In the genomic region with DNA sequence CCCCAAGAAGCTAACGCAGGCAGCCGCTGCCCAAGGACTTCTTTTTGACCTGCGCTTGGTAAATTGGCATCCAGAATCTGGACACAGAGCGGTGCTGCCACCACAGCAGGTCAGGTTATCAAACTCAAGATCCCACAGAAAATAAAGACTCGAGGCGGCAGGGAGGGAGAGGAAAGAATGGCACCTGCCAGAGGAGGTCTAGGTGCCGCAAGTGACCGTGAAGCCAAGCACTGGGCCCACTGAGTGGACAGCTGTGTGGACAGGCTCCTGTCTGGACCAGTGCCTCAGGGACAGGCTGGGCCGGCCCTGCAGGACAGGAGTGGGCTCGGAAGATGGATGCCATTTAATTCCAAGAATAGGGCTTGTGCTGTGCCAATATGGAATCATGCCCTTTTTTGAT, we compare ENCODE assay signal across 18 cellular contexts. TPM values are rescaled to one million over a fixed set of nuclear protein-coding genes. Genes with fewer than 3 reads are reported as not detected.
DNase-seq lines count a peak whose midpoint lies in the region; ATAC-seq and TF ChIP-seq lines count a peak whose summit lies in the region.
"Had no signal": no experiment of that assay in that cellular context is flagged by ENCODE, and none has a peak within 500 bp of the region (broad histone marks: within the 10 kb centered on the region; RNA-seq: fewer than 3 reads in every experiment).

No MANE protein-coding gene starts in this region.

- H3K27ac Mint-ChIP-seq in activated T-helper 17 cell treated with anti-CD3 and anti-CD28 coated beads, Interleukin-2, amount 50 U/mL, for 72 hours, result peak overlapping the region; percentile 68
- peak overlapping the region in 5 of 9 donors; percentile 14 to 76 (median 51) for H3K27ac Mint-ChIP-seq in naive thymus-derived CD4-positive, alpha-beta T cell
- H3K27ac Mint-ChIP-seq: GM23338 had no signal

- H3K9me3 ChIP-seq in heart right ventricle (no peaks in the 10 kb centered on the region), spleen (no peaks in the 10 kb centered on the region)
- H3K9me3 ChIP-seq in naive thymus-derived CD4-positive, alpha-beta T cell (ENCODE audit: control insufficient read depth in 2 of 3, low read length in 3 of 3), result no peaks in the 10 kb centered on the region
- H3K9me3 ChIP-seq: A549 had no signal

- POLR2A ChIA-PET in naive thymus-derived CD4-positive, alpha-beta T cell (lab: Charles Lee), result interaction anchor here (1.4 kb wide), 1 partner anchor 330 kb away, joined by 4 read pairs; no protein-coding TSS in a partner anchor

- no peak overlapping the region for H3K27ac ChIP-seq in heart right ventricle
- H3K27ac ChIP-seq in naive thymus-derived CD4-positive, alpha-beta T cell (ENCODE audit: low read depth, low read length), result no peak overlapping the region
- no peak overlapping the region for H3K27ac ChIP-seq in spleen
- H3K27ac ChIP-seq: 22Rv1, A549 had no signal

- no peaks in the 10 kb centered on the region for H3K9me3 Mint-ChIP-seq in activated T-helper 17 cell treated with anti-CD3 and anti-CD28 coated beads, Interleukin-2, amount 50 U/mL, for 72 hours
- H3K9me3 Mint-ChIP-seq in naive thymus-derived CD4-positive, alpha-beta T cell, result no peaks in the 10 kb centered on the region
- H3K9me3 Mint-ChIP-seq: CD14-positive monocyte, GM23338 had no signal

- peaks cover 0 to 22% (median 14%) of the 10 kb centered on the region in 9 donors for H3K4me1 ChIP-seq in heart right ventricle
- no peaks in the 10 kb centered on the region for H3K4me1 ChIP-seq in naive thymus-derived CD4-positive, alpha-beta T cell (ENCODE audit: control insufficient read depth in 2 of 2, insufficient read depth in 2 of 2, low read length in 2 of 2)
- H3K4me1 ChIP-seq in spleen, result peaks cover 0 to 16% (median 4%) of the 10 kb centered on the region in 6 donors
- H3K4me1 ChIP-seq: A549 had no signal

- TF ChIP-seq CTCF in heart right ventricle (IDR thresholded peaks at IDR 0.05), result no peak
- TF ChIP-seq CTCF in spleen (IDR thresholded peaks at IDR 0.05 in 8 of 11, conservative IDR thresholded peaks at IDR 0.05 in 3 of 11), result no peak
- no peak for TF ChIP-seq CTCF in GM20000 (IDR thresholded peaks at IDR 0.05; ENCODE audit: extremely low read depth, missing control alignments)

- H3K4me1 Mint-ChIP-seq in activated T-helper 17 cell treated with anti-CD3 and anti-CD28 coated beads, Interleukin-2, amount 50 U/mL, for 72 hours, result peaks cover 4% of the 10 kb centered on the region
- peaks cover 3 to 13% (median 8%) of the 10 kb centered on the region in 7 donors for H3K4me1 Mint-ChIP-seq in naive thymus-derived CD4-positive, alpha-beta T cell

- H3K36me3 Mint-ChIP-seq in activated T-helper 17 cell treated with anti-CD3 and anti-CD28 coated beads, Interleukin-2, amount 50 U/mL, for 72 hours (ENCODE audit: low read depth), result no peaks in the 10 kb centered on the region
- H3K36me3 Mint-ChIP-seq in naive thymus-derived CD4-positive, alpha-beta T cell, result peaks cover 0 to 12% (median 0%) of the 10 kb centered on the region in 5 donors

- peaks cover 0 to 32% (median 0%) of the 10 kb centered on the region in 9 donors for H3K36me3 ChIP-seq in heart right ventricle
- peaks cover 0 to 32% (median 0%) of the 10 kb centered on the region in 3 experiments for H3K36me3 ChIP-seq in naive thymus-derived CD4-positive, alpha-beta T cell (ENCODE audit: control insufficient read depth in 2 of 3, insufficient read depth in 3 of 3, low read length in 3 of 3)
- H3K36me3 ChIP-seq in spleen, result peaks cover 0 to 76% (median 31%) of the 10 kb centered on the region in 6 donors

- no peak for ATAC-seq in Right ventricle myocardium inferior
- no peak for ATAC-seq in heart right ventricle
- no peak for ATAC-seq in activated T-helper 17 cell treated with anti-CD3 and anti-CD28 coated beads, Interleukin-2, amount 50 U/mL, for 72 hours (replicated peaks)
- ATAC-seq in naive thymus-derived CD4-positive, alpha-beta T cell, result no peak
- ATAC-seq: A549, GM23338 had no signal

- CTCF ChIA-PET in naive thymus-derived CD4-positive, alpha-beta T cell (lab: Charles Lee), result interaction anchor here (1.0 kb wide), 1 partner anchor 25 kb away, joined by 3 read pairs; no protein-coding TSS in a partner anchor

- TF ChIP-seq POLR2A in spleen (IDR thresholded peaks at IDR 0.05), result no peak

- no peak overlapping the region for H3K4me3 ChIP-seq in heart right ventricle
- no peak overlapping the region for H3K4me3 ChIP-seq in naive thymus-derived CD4-positive, alpha-beta T cell (ENCODE audit: low read length)
- H3K4me3 ChIP-seq in spleen, result no peak overlapping the region
- H3K4me3 ChIP-seq: A549, GM23338 had no signal

- WGBS in heart right ventricle, 2 donors, result 93 to 95% methylated on average over 10 of the region's 10 CpGs
- 94 to 97% (median 97%) methylated on average over 10 of the region's 10 CpGs for WGBS in spleen, 5 donors

- H3K4me3 Mint-ChIP-seq in activated T-helper 17 cell treated with anti-CD3 and anti-CD28 coated beads, Interleukin-2, amount 50 U/mL, for 72 hours, result no peak overlapping the region
- H3K4me3 Mint-ChIP-seq in naive thymus-derived CD4-positive, alpha-beta T cell, result no peak overlapping the region
- H3K4me3 Mint-ChIP-seq: CD14-positive monocyte, GM23338 had no signal

- intact Hi-C loops in Right ventricle myocardium inferior (cut with DNase I), result no loop called here
- intact Hi-C loops in heart right ventricle (cut with DNase I), result loop anchor here in 4 of 10 donors (10.0 kb wide), 4 partner anchors 138 to 328 kb away; partner anchors contain the start of gene PEX26 (in 3 of the 4)
- intact Hi-C loops in naive thymus-derived CD4-positive, alpha-beta T cell (cut with micrococcal nuclease), result no loop called here
- intact Hi-C loops in spleen (cut with DNase I; ENCODE audit: low total_unique reads), result loop anchor here (10.0 kb wide), 2 partner anchors 48 to 328 kb away; partner anchors contain the start of gene PEX26

- H3K27me3 ChIP-seq in heart right ventricle, result no peaks in the 10 kb centered on the region
- H3K27me3 ChIP-seq in naive thymus-derived CD4-positive, alpha-beta T cell (ENCODE audit: control insufficient read depth in 2 of 2, insufficient read depth in 2 of 2, low read length in 2 of 2), result no peaks in the 10 kb centered on the region
- H3K27me3 ChIP-seq in spleen (replicated peaks in 1 of 7), result no peaks in the 10 kb centered on the region

- DNase-seq in Right ventricle myocardium inferior (ENCODE audit: missing footprints) (peak; percentile 14), heart right ventricle (no peak), spleen (peak; percentile 62), NOMO-1 treated with dmso at 0.1 percent for 144 hours (lab: John Stamatoyannopoulos, UW; ENCODE audit: unreplicated experiment) (no peak), GM20000 (ENCODE audit: low spot score) (no peak), SW 1271 (lab: John Stamatoyannopoulos, UW) (no peak)
- no peak for DNase-seq in naive thymus-derived CD4-positive, alpha-beta T cell
- DNase-seq: AML-193; Calu3; CD4-positive, alpha-beta memory T cell; DMS79 treated with DMSO at 0.1 percent for 48 hours; GF-D8; HCEC 1CT had no signal

- no peaks in the 10 kb centered on the region for H3K27me3 Mint-ChIP-seq in activated T-helper 17 cell treated with anti-CD3 and anti-CD28 coated beads, Interleukin-2, amount 50 U/mL, for 72 hours
- H3K27me3 Mint-ChIP-seq in naive thymus-derived CD4-positive, alpha-beta T cell, result no peaks in the 10 kb centered on the region
- H3K27me3 Mint-ChIP-seq: CD4-positive, alpha-beta memory T cell had no signal

RNA-seq across cellular contexts. Expression of gene BID, which starts 27.4 kb away (rescaled TPM):
- total RNA-seq in Right ventricle myocardium inferior, result 23.2 TPM
- total RNA-seq in heart right ventricle, result 10 to 100 TPM in 5 of 10 donors, 1 to 10 TPM in 5; 5.6 to 24.1 (median 10.5) TPM
- 10 to 100 TPM; 10.2 to 42.9 TPM for polyA plus RNA-seq in heart right ventricle
- total RNA-seq in activated T-helper 17 cell treated with anti-CD3 and anti-CD28 coated beads, Interleukin-2, amount 50 U/mL, for 72 hours, result 10 to 100 TPM in 1 of 2 donors, 1 to 10 TPM in 1; 6.2 to 19.2 TPM
- 10 to 100 TPM; 15.4 to 64.6 (median 21.9) TPM for total RNA-seq in naive thymus-derived CD4-positive, alpha-beta T cell
- 10 to 100 TPM; 51.4 to 66.2 TPM for polyA plus RNA-seq in naive thymus-derived CD4-positive, alpha-beta T cell
- total RNA-seq in spleen, result 10 to 100 TPM; 45.4 to 73.4 (median 51.5) TPM
- polyA plus RNA-seq in spleen, result 10 to 100 TPM; 37.7 to 49.2 (median 41.3) TPM

Comparison
In these comparisons a context has a peak if more than half of its experiments do, and no peak if none do; other contexts are left out.
1. DNase-seq: peak in Right ventricle myocardium inferior (single experiment) and spleen (single experiment); none in heart right ventricle (0 of 2), naive thymus-derived CD4-positive, alpha-beta T cell (0 of 9), NOMO-1 treated with dmso at 0.1 percent for 144 hours (single experiment), GM20000 (single experiment) and SW 1271 (0 of 2).